24 cellular contexts compared by ENCODE assay signal in the genomic region with DNA sequence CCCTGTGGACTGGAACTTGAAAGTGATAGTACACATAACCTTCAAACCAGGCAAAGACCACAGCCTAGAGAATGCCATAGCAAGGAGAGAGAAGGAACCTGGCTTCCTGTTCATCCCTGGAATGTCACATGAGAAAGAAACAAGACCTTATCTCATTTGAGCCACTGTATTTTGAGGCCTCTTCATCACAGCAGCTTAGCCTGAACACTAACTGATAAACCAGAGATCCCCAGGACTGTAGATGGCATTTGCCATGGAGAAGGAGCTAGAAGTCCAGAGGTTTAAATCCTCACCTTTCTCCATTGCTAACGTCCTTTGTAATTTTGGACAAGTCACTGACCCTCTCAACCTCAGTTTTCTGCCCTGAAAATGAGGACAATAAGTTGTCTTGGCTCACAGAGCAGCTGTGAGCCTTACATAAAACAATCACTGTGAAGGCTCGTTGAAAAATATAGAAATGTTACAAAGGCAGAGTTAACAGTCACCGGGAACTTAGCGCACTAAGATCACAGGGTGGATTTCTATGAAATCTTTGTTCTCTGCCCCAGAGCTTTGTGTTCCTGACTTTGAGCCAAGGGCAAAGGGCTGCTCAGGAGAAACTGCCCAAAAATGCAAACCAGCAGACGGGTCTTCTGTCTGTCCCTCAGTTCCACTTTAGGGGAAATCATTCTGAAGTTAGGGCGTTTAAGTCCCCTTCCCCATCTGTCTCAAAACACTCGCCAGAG.
DNase-seq lines count a peak whose midpoint lies in the region; ATAC-seq, FAIRE-seq and TF ChIP-seq lines count a peak whose summit lies in the region.
"Had no signal": no experiment of that assay in that cellular context is flagged by ENCODE, and none has a peak within 500 bp of the region (broad histone marks: within the 10 kb centered on the region; RNA-seq: fewer than 3 reads in every experiment).

No MANE protein-coding gene starts in this region.

- H2AFZ ChIP-seq in GM23338 (peak overlapping the region; percentile 32; the same call in 1 of the 2 replicates), H1 (ENCODE audit: low read length) (0 out of 2 replicates have a peak overlapping the region, but pooled peaks have one; percentile 11)

- H3K79me2 ChIP-seq in GM23338 (replicated peaks; ENCODE audit: insufficient read depth) = no peaks in the 10 kb centered on the region
- no peaks in the 10 kb centered on the region for H3K79me2 ChIP-seq in H1 (ENCODE audit: control insufficient read depth in 1 of 2, insufficient read depth in 2 of 2, low read length in 2 of 2)

- H3K36me3 Mint-ChIP-seq in GM23338 (ENCODE audit: low read depth) = no peaks in the 10 kb centered on the region
- H3K36me3 Mint-ChIP-seq in CD8-positive, alpha-beta memory T cell = peaks cover 2 to 18% (median 4%) of the 10 kb centered on the region in 3 donors
- H3K36me3 Mint-ChIP-seq: CD4-positive, CD25-positive, alpha-beta regulatory T cell had no signal

- no peaks in the 10 kb centered on the region for H4K20me1 ChIP-seq in GM23338 (replicated peaks; ENCODE audit: insufficient read depth)
- no peaks in the 10 kb centered on the region for H4K20me1 ChIP-seq in H1 (replicated peaks in 1 of 2; ENCODE audit: control insufficient read depth in 1 of 2, insufficient read depth in 2 of 2, low read length in 2 of 2)

- H3K4ac ChIP-seq in H1 (replicated peaks; ENCODE audit: insufficient read length, low read depth, low read length) = no peak overlapping the region

- H3K4me1 Mint-ChIP-seq in GM23338 = peaks cover 7% of the 10 kb centered on the region; the same call in 2 of the 3 replicates
- peaks cover 2 to 5% (median 3%) of the 10 kb centered on the region in 3 donors for H3K4me1 Mint-ChIP-seq in CD8-positive, alpha-beta memory T cell

- no peak overlapping the region for H4K8ac ChIP-seq in H1 (ENCODE audit: extremely low read depth, insufficient read depth, low read length)

- no peak overlapping the region for H4K5ac ChIP-seq in H1 (ENCODE audit: insufficient read length, low read depth, low read length)

- TF ChIP-seq RAD21 in H1 (IDR thresholded peaks at IDR 0.05 in 1 of 2, conservative IDR thresholded peaks at IDR 0.05 in 1 of 2; ENCODE audit: low read depth in 2 of 2, low read length in 2 of 2) = no peak

- H3K27ac ChIP-seq in GM23338 (ENCODE audit: low read depth) = no peak overlapping the region
- no peak overlapping the region for H3K27ac ChIP-seq in H1 (ENCODE audit: low read depth, low read length)
- H3K27ac ChIP-seq in heart left ventricle = no peak overlapping the region
- no peak overlapping the region for H3K27ac ChIP-seq in CD8-positive, alpha-beta memory T cell (ENCODE audit: low read depth, low read length)
- H3K27ac ChIP-seq: SJSA1 had no signal

- TF ChIP-seq POLR2A in H1 (IDR thresholded peaks at IDR 0.05; ENCODE audit: control extremely low read depth in 1 of 2, low read depth in 2 of 2, low read length in 2 of 2) (no peak), heart left ventricle (IDR thresholded peaks at IDR 0.05) (no peak)

- H2AK5ac ChIP-seq in H1 (ENCODE audit: low read depth, low read length) = no peak overlapping the region

- H2BK20ac ChIP-seq in H1 (ENCODE audit: low read length) = no peak overlapping the region

- no peaks in the 10 kb centered on the region for H3K23me2 ChIP-seq in H1 (ENCODE audit: low read depth, low read length)

- intact Hi-C loops in heart left ventricle (cut with DNase I) = no loop called here

- H3K18ac ChIP-seq in H1 (ENCODE audit: extremely low read depth, low read length) = no peak overlapping the region

- CTCF ChIA-PET in H1 (lab: Charles Lee; ENCODE audit: partially characterized antibody) = interaction anchor here (0.8 to 5.0 kb wide), 10 partner anchors 10 to 295 kb away, joined by 3 to 36 read pairs (median 4); no protein-coding TSS in a partner anchor
- CTCF ChIA-PET in CD8-positive, alpha-beta memory T cell (lab: Charles Lee) = interaction anchor here (1.4 kb wide), 1 partner anchor 19 kb away, joined by 3 read pairs; no protein-coding TSS in a partner anchor

- no peak for DNase-seq in GM23338 (ENCODE audit: low spot score)
- DNase-seq in H1 (ENCODE audit: low read depth in 1 of 2, low spot score in 2 of 2) = no peak
- peak; percentile 34 for DNase-seq in medulla oblongata (ENCODE audit: extremely low spot score)
- DNase-seq in pons (ENCODE audit: low spot score) = peak; percentile 20
- DNase-seq in heart left ventricle = no peak
- no peak for DNase-seq in SKM-1 treated with dmso at 0.1 percent for 144 hours (lab: John Stamatoyannopoulos, UW; ENCODE audit: unreplicated experiment)
- DNase-seq in CD8-positive, alpha-beta memory T cell = no peak
- DNase-seq: BE2C; CD4-positive, CD25-positive, alpha-beta regulatory T cell; DND-41; GOT3; Karpas-422; NCI-H1436; NCI-H187 treated with DMSO at 0.1 percent for 48 hours; NCI-H2107; NCI-H446 treated with DMSO at 0.1 percent for 48 hours; NCI-H526 treated with DMSO at 0.1 percent for 48 hours; OCI-M1; SW 1271 had no signal

- no peak overlapping the region for H3K4me3 Mint-ChIP-seq in GM23338
- H3K4me3 Mint-ChIP-seq in CD8-positive, alpha-beta memory T cell = no peak overlapping the region
- H3K4me3 Mint-ChIP-seq: CD4-positive, CD25-positive, alpha-beta regulatory T cell; IgD-negative memory B cell had no signal

- H3F3A ChIP-seq in GM23338 (replicated peaks; ENCODE audit: low read depth) = no peaks in the 10 kb centered on the region

- H3K36me3 ChIP-seq in GM23338 (ENCODE audit: insufficient read depth) (no peaks in the 10 kb centered on the region), H1 (ENCODE audit: control insufficient read depth in 2 of 4, insufficient read depth in 4 of 4, low read length in 3 of 4) (no peaks in the 10 kb centered on the region), heart left ventricle (no peaks in the 10 kb centered on the region)
- no peaks in the 10 kb centered on the region for H3K36me3 ChIP-seq in CD8-positive, alpha-beta memory T cell (ENCODE audit: insufficient read depth, low read length)
- H3K36me3 ChIP-seq: BE2C, SJSA1 had no signal

- no peak overlapping the region for H2BK15ac ChIP-seq in H1 (ENCODE audit: low read length)

- H3K4me1 ChIP-seq in GM23338 (ENCODE audit: insufficient read depth) (peaks cover 11% of the 10 kb centered on the region), H1 (replicated peaks in 1 of 4; ENCODE audit: control insufficient read depth in 3 of 4, insufficient read depth in 4 of 4, low read length in 3 of 4) (peaks cover 0 to 3% (median 0%) of the 10 kb centered on the region in 4 experiments; a peak in 1 of 7 replicates), heart left ventricle (peaks cover 0 to 6% (median 0%) of the 10 kb centered on the region in 12 donors)
- H3K4me1 ChIP-seq in CD8-positive, alpha-beta memory T cell (ENCODE audit: insufficient read depth, low read length) = no peaks in the 10 kb centered on the region
- H3K4me1 ChIP-seq: BE2C, SJSA1 had no signal

- H3K9me2 ChIP-seq in GM23338 (ENCODE audit: insufficient read depth) = no peaks in the 10 kb centered on the region

- no peak overlapping the region for H3K27ac Mint-ChIP-seq in GM23338
- peak overlapping the region in 1 of 8 donors; percentile 50 for H3K27ac Mint-ChIP-seq in CD8-positive, alpha-beta memory T cell

- no peaks in the 10 kb centered on the region for H3K79me1 ChIP-seq in H1 (ENCODE audit: low read depth, low read length)

- H3K4me3 ChIP-seq in GM23338 = no peak overlapping the region
- no peak overlapping the region for H3K4me3 ChIP-seq in H1 (ENCODE audit: extremely low read depth in 1 of 4, insufficient read depth in 2 of 4, low read depth in 3 of 4, low read length in 4 of 4)
- H3K4me3 ChIP-seq in heart left ventricle = no peak overlapping the region
- H3K4me3 ChIP-seq in CD8-positive, alpha-beta memory T cell (ENCODE audit: low read length) = no peak overlapping the region
- H3K4me3 ChIP-seq: GM12878, SJSA1 had no signal

- H2BK5ac ChIP-seq in H1 (ENCODE audit: low read depth, low read length) = no peak overlapping the region

- H3K27me3 ChIP-seq in GM23338 (ENCODE audit: insufficient read depth) (no peaks in the 10 kb centered on the region), H1 (replicated peaks in 1 of 4; ENCODE audit: control insufficient read depth in 3 of 4, extremely low read depth in 1 of 4, insufficient read depth in 3 of 4, low read length in 3 of 4) (no peaks in the 10 kb centered on the region), heart left ventricle (no peaks in the 10 kb centered on the region)
- no peaks in the 10 kb centered on the region for H3K27me3 ChIP-seq in CD8-positive, alpha-beta memory T cell (ENCODE audit: insufficient read depth, low read length, poor library complexity, severe bottlenecking)
- H3K27me3 ChIP-seq: BE2C, SJSA1 had no signal

- TF ChIP-seq EP300 in H1 (IDR thresholded peaks at IDR 0.05; ENCODE audit: borderline replicate concordance in 1 of 2, low read depth in 2 of 2, low read length in 2 of 2) = no peak

- H3K23ac ChIP-seq in H1 (ENCODE audit: insufficient read length) = no peak overlapping the region

- peaks cover 5% of the 10 kb centered on the region; the same call in 2 of the 3 replicates for H3K9me3 Mint-ChIP-seq in GM23338
- peaks cover 3 to 19% (median 18%) of the 10 kb centered on the region in 5 donors for H3K9me3 Mint-ChIP-seq in CD8-positive, alpha-beta memory T cell

- no peak overlapping the region for H3K4me2 ChIP-seq in GM23338
- no peak overlapping the region for H3K4me2 ChIP-seq in H1 (ENCODE audit: insufficient read depth in 1 of 2, low read depth in 2 of 2, low read length in 2 of 2)

- POLR2A ChIA-PET in H1 (lab: Charles Lee; ENCODE audit: partially characterized antibody) = no interaction called here
- POLR2A ChIA-PET in CD8-positive, alpha-beta memory T cell (lab: Charles Lee) = no interaction called here

- H2BK12ac ChIP-seq in H1 (ENCODE audit: low read depth, low read length) = no peak overlapping the region

- H3K9me3 ChIP-seq in H1 (ENCODE audit: insufficient read depth in 2 of 2, low read depth in 1 of 2, low read length in 1 of 2) (0 out of 4 replicates have a peak, but pooled peaks cover 0 to 2% of the 10 kb centered on the region in 2 experiments), heart left ventricle (peaks cover 0 to 37% (median 11%) of the 10 kb centered on the region in 12 donors)
- H3K9me3 ChIP-seq in CD8-positive, alpha-beta memory T cell (ENCODE audit: low read length) = no peaks in the 10 kb centered on the region
- H3K9me3 ChIP-seq: BE2C, SJSA1 had no signal

- H3K14ac ChIP-seq in H1 (ENCODE audit: insufficient read length) = no peak overlapping the region

- H3K27me3 Mint-ChIP-seq in GM23338 (ENCODE audit: insufficient read depth, low read depth, poor library complexity) = no peaks in the 10 kb centered on the region
- peaks cover 3 to 6% of the 10 kb centered on the region in 2 donors for H3K27me3 Mint-ChIP-seq in CD8-positive, alpha-beta memory T cell

- H3K56ac ChIP-seq in H1 (replicated peaks; ENCODE audit: insufficient read length, low read depth, low read length) = no peak overlapping the region

- 83% methylated on average over 7 of the region's 7 CpGs; no CpG with 5 or more reads in 1 of the 2 experiments for WGBS in H1 (ENCODE audit: extremely low coverage in 1 of 2, insufficient coverage in 1 of 2, insufficient read length in 1 of 2, insufficient replicate concordance in 2 of 2, low coverage in 1 of 2, low lambda C conversion rate in 2 of 2, missing lambda C conversion rate in 1 of 2), 2 experiments
- WGBS in heart left ventricle, 4 donors = 73 to 86% (median 76%) methylated on average over 7 of the region's 7 CpGs

- FAIRE-seq in H1 (lab: Jason Lieb, UNC) = no peak
- FAIRE-seq: A204.1, GM12878, HTR-8/SVneo had no signal

- H3K9ac ChIP-seq in H1 (replicated peaks in 1 of 4; ENCODE audit: extremely low read depth in 1 of 4, low read depth in 3 of 4, low read length in 3 of 4) = no peak overlapping the region

- TF ChIP-seq CTCF in GM23338 (conservative IDR thresholded peaks at IDR 0.05; ENCODE audit: low read depth in 2 of 2) = no peak
- TF ChIP-seq CTCF in H1 (IDR thresholded peaks at IDR 0.05; ENCODE audit: control extremely low read depth in 1 of 3, insufficient read depth in 1 of 3, low read depth in 1 of 3, low read length in 3 of 3) = no peak
- TF ChIP-seq CTCF in heart left ventricle (IDR thresholded peaks at IDR 0.05) = no peak

- H2BK120ac ChIP-seq in H1 (replicated peaks; ENCODE audit: low read depth, low read length) = no peak overlapping the region

- ATAC-seq in GM23338 = no peak
- no peak for ATAC-seq in heart left ventricle
- ATAC-seq: GM12878 had no signal

- no peak overlapping the region for H4K91ac ChIP-seq in H1 (replicated peaks; ENCODE audit: insufficient read length, low read length)

Comparison
In these comparisons a context has a peak if more than half of its experiments do, and no peak if none do; other contexts are left out.
1. DNase-seq: peak in medulla oblongata (single experiment) and pons (single experiment); none in GM23338 (single experiment), H1 (0 of 2), heart left ventricle (0 of 5), SKM-1 treated with dmso at 0.1 percent for 144 hours (single experiment) and CD8-positive, alpha-beta memory T cell (0 of 5).